8 cellular contexts compared by ENCODE assay signal in the genomic region with DNA sequence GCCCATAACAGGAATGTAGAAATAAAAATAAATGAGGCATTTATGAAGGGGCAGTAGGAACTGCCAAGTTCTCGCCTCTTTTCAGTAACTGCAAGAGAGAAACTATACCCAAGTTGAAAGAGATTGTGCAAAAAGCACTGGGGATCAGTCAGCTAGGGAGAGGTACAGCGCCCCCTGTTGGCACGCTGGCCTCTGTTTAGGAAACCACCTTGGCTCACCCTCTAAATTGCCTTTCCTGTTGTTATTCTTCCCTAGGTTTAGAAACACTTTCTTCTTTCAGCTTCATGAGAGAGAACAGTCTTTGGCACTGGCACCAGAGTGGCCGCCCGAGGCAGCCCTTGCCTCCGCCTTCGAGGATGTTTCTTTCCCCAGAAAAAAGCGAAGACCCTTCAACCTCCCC.
DNase-seq lines count a peak whose midpoint lies in the region; ATAC-seq and TF ChIP-seq lines count a peak whose summit lies in the region.

No MANE protein-coding gene starts in this region.

- no peak overlapping the region for H3K27ac Mint-ChIP-seq in type B pancreatic cell
- no peak overlapping the region for H3K27ac Mint-ChIP-seq in activated T-helper 17 cell treated with anti-CD3 and anti-CD28 coated beads, Interleukin-2, amount 50 U/mL, for 72 hours

- H3K23ac ChIP-seq in neuronal stem cell (ENCODE audit: low read depth, low read length, poor library complexity) = no peak overlapping the region

- no peak overlapping the region for H4K8ac ChIP-seq in neuronal stem cell (ENCODE audit: low read depth, low read length)

- H3K4ac ChIP-seq in neuronal stem cell (ENCODE audit: low read length) = no peak overlapping the region

- no peak overlapping the region for H3K14ac ChIP-seq in neuronal stem cell (ENCODE audit: low read length)

- H3K4me2 ChIP-seq in neuronal stem cell (ENCODE audit: insufficient read depth, low read length, poor library complexity, severe bottlenecking) = no peak overlapping the region

- H3K27me3 ChIP-seq in neuronal stem cell (ENCODE audit: control insufficient read depth in 3 of 3, insufficient read depth in 3 of 3, low read depth in 1 of 3, low read length in 3 of 3) = no peaks in the 10 kb centered on the region

- no peak overlapping the region for H2BK5ac ChIP-seq in neuronal stem cell (ENCODE audit: low read length)

- no peak overlapping the region for H4K91ac ChIP-seq in neuronal stem cell (ENCODE audit: low read depth, low read length, poor library complexity)

- H2BK120ac ChIP-seq in neuronal stem cell (ENCODE audit: low read depth, low read length) = no peak overlapping the region

- no peak overlapping the region for H3K27ac ChIP-seq in neuronal stem cell (replicated peaks; ENCODE audit: low read length)

- WGBS in neuronal stem cell (ENCODE audit: extremely low coverage in 2 of 2, insufficient read length in 2 of 2, insufficient replicate concordance in 1 of 2), 2 donors = no CpG with 5 or more reads among the region's 8 CpGs

- no peak overlapping the region for H2BK12ac ChIP-seq in neuronal stem cell (ENCODE audit: low read length)

- no peak overlapping the region for H2AFZ ChIP-seq in neuronal stem cell (ENCODE audit: low read length)

- no peaks in the 10 kb centered on the region for H3K27me3 Mint-ChIP-seq in type B pancreatic cell
- H3K27me3 Mint-ChIP-seq in activated T-helper 17 cell treated with anti-CD3 and anti-CD28 coated beads, Interleukin-2, amount 50 U/mL, for 72 hours = no peaks in the 10 kb centered on the region

- H2AK5ac ChIP-seq in neuronal stem cell (ENCODE audit: low read depth, low read length) = no peak overlapping the region

- peak; percentile 72 for TF ChIP-seq CTCF in fibroblast of mammary gland (conservative IDR thresholded peaks at IDR 0.05; ENCODE audit: control insufficient read depth, insufficient read depth, low read depth, low read length)
- TF ChIP-seq CTCF in type B pancreatic cell (conservative IDR thresholded peaks at IDR 0.05) = peak; percentile 80

- H3K36me3 ChIP-seq in neuronal stem cell (replicated peaks in 1 of 2; ENCODE audit: control insufficient read depth in 2 of 2, insufficient read depth in 2 of 2, low read length in 2 of 2) = no peaks in the 10 kb centered on the region

- H3K4me1 Mint-ChIP-seq in type B pancreatic cell (ENCODE audit: unreplicated experiment) = peaks cover 23% of the 10 kb centered on the region
- H3K4me1 Mint-ChIP-seq in activated T-helper 17 cell treated with anti-CD3 and anti-CD28 coated beads, Interleukin-2, amount 50 U/mL, for 72 hours = no peaks in the 10 kb centered on the region

- H3K4me3 ChIP-seq in fibroblast of mammary gland (ENCODE audit: control insufficient read depth, low read depth, low read length) (no peak overlapping the region), neuronal stem cell (ENCODE audit: low read length in 2 of 2) (no peak overlapping the region)

- intact Hi-C loops in Right ventricle myocardium inferior (cut with DNase I) (loop anchor here (5.0 to 10.0 kb wide), 3 partner anchors 165 to 382 kb away; partner anchors contain the start of gene MID1IP1), cardiac septum (cut with DNase I) (loop anchor here (5.0 to 10.0 kb wide), 2 partner anchors 345 to 382 kb away; partner anchors contain the start of gene MID1IP1)

- H3K36me3 Mint-ChIP-seq in type B pancreatic cell = no peaks in the 10 kb centered on the region
- no peaks in the 10 kb centered on the region for H3K36me3 Mint-ChIP-seq in activated T-helper 17 cell treated with anti-CD3 and anti-CD28 coated beads, Interleukin-2, amount 50 U/mL, for 72 hours (ENCODE audit: low read depth)

- H3K79me1 ChIP-seq in neuronal stem cell (ENCODE audit: low read depth, low read length) = no peaks in the 10 kb centered on the region

- no peaks in the 10 kb centered on the region for H3K9me3 Mint-ChIP-seq in type B pancreatic cell
- no peaks in the 10 kb centered on the region for H3K9me3 Mint-ChIP-seq in activated T-helper 17 cell treated with anti-CD3 and anti-CD28 coated beads, Interleukin-2, amount 50 U/mL, for 72 hours

- peak overlapping the region; percentile 40 for H3K4me3 Mint-ChIP-seq in type B pancreatic cell
- H3K4me3 Mint-ChIP-seq in activated T-helper 17 cell treated with anti-CD3 and anti-CD28 coated beads, Interleukin-2, amount 50 U/mL, for 72 hours = no peak overlapping the region

- H3K18ac ChIP-seq in neuronal stem cell (ENCODE audit: low read length) = no peak overlapping the region

- no peak overlapping the region for H2BK15ac ChIP-seq in neuronal stem cell (ENCODE audit: low read length)

- peak; percentile 76 for ATAC-seq in Right ventricle myocardium inferior
- no peak for ATAC-seq in activated T-helper 17 cell treated with anti-CD3 and anti-CD28 coated beads, Interleukin-2, amount 50 U/mL, for 72 hours (replicated peaks)

- H3K9ac ChIP-seq in neuronal stem cell (ENCODE audit: low read depth, low read length, poor library complexity) = no peak overlapping the region

- H3K9me3 ChIP-seq in neuronal stem cell (replicated peaks in 1 of 2; ENCODE audit: control insufficient read depth in 2 of 2, insufficient read depth in 1 of 2, low read depth in 1 of 2, low read length in 2 of 2) = no peaks in the 10 kb centered on the region

- DNase-seq in Right ventricle myocardium inferior (ENCODE audit: missing footprints) = peak; percentile 90
- no peak for DNase-seq in cardiac septum (ENCODE audit: low spot score)
- peak; percentile 78 for DNase-seq in NCI-H748 (lab: John Stamatoyannopoulos, UW; ENCODE audit: unreplicated experiment)
- peak; percentile 83 for DNase-seq in activated CD8-positive, alpha-beta memory T cell treated with anti-CD3 and anti-CD28 coated beads, Interleukin-2, amount 50 U/mL, for 48 hours
- peak; percentile 55 for DNase-seq in fibroblast of mammary gland (ENCODE audit: low read depth)
- DNase-seq in neuronal stem cell (ENCODE audit: low spot score) = peak; percentile 31
- DNase-seq in type B pancreatic cell (ENCODE audit: extremely low spot score, unreplicated experiment) = no peak

- no peaks in the 10 kb centered on the region for H3K4me1 ChIP-seq in neuronal stem cell (ENCODE audit: control insufficient read depth in 2 of 2, insufficient read depth in 1 of 2, low read depth in 1 of 2, low read length in 2 of 2)

Comparison
In these comparisons a context has a peak if more than half of its experiments do, and no peak if none do; other contexts are left out.
1. DNase-seq: peak in Right ventricle myocardium inferior (single experiment), NCI-H748 (single experiment), activated CD8-positive, alpha-beta memory T cell treated with anti-CD3 and anti-CD28 coated beads, Interleukin-2, amount 50 U/mL, for 48 hours (single experiment), fibroblast of mammary gland (single experiment) and neuronal stem cell (single experiment); none in cardiac septum (single experiment) and type B pancreatic cell (single experiment).